In genomic region chr2:124908411-124908810, GRCh38 we compare ENCODE assay signal across 19 cellular contexts.
DNase-seq lines count a peak whose midpoint lies in the region; ATAC-seq, FAIRE-seq and TF ChIP-seq lines count a peak whose summit lies in the region.
"Had no signal": no experiment of that assay in that cellular context is flagged by ENCODE, and none has a peak within 500 bp of the region (broad histone marks: within the 10 kb centered on the region; RNA-seq: fewer than 3 reads in every experiment).

No MANE protein-coding gene starts in this region.

- DNase-seq in EH (ENCODE audit: low read depth), result peak; percentile 51
- peak; percentile 19 for DNase-seq in RPMI7951 (ENCODE audit: low read depth)
- peak; percentile 26 to 52 for DNase-seq in cardiac fibroblast (ENCODE audit: low read depth in 2 of 2)
- peak; percentile 29 for DNase-seq in kidney tubule cell (ENCODE audit: low spot score)
- no peak for DNase-seq in activated CD8-positive, alpha-beta memory T cell treated with anti-CD3 and anti-CD28 coated beads, Interleukin-2, amount 10 ng/mL, durations not matched to agents 7 days and 5 days
- no peak for DNase-seq in GM20000 (ENCODE audit: low spot score)
- no peak for DNase-seq in HTR-8/SVneo (ENCODE audit: insufficient read length, low spot score)
- no peak for DNase-seq in NCI-H187 (lab: John Stamatoyannopoulos, UW)
- DNase-seq: CD8-positive, alpha-beta T cell; GDM1; MM.1S; NCI-H1092 treated with DMSO at 0.1 percent for 48 hours; NCI-H2227 treated with DMSO at 0.1 percent for 48 hours; NCI-H524; PC-9 had no signal

- no peaks in the 10 kb centered on the region for H3K27me3 Mint-ChIP-seq in activated CD8-positive, alpha-beta memory T cell treated with anti-CD3 and anti-CD28 coated beads, Interleukin-2, amount 10 ng/mL, durations not matched to agents 7 days and 5 days

- CTCF ChIA-PET in activated CD8-positive, alpha-beta memory T cell treated with anti-CD3 and anti-CD28 coated beads, Interleukin-2, amount 10 ng/mL, durations not matched to agents 7 days and 5 days (lab: Charles Lee), result no interaction called here

- H3K4me3 ChIP-seq in cardiac fibroblast (replicated peaks in 1 of 2; ENCODE audit: low read depth in 2 of 2, low read length in 2 of 2), result no peak overlapping the region
- H3K4me3 ChIP-seq: BLaER1, GM12878, GM23338, PC-9 had no signal

- ATAC-seq in activated CD8-positive, alpha-beta memory T cell treated with anti-CD3 and anti-CD28 coated beads, Interleukin-2, amount 10 ng/mL, durations not matched to agents 7 days and 5 days, result no peak
- ATAC-seq: CD8-positive, alpha-beta T cell; GM12878; GM23338 had no signal

- H3K27ac Mint-ChIP-seq in activated CD8-positive, alpha-beta memory T cell treated with anti-CD3 and anti-CD28 coated beads, Interleukin-2, amount 10 ng/mL, durations not matched to agents 7 days and 5 days, result no peak overlapping the region
- H3K27ac Mint-ChIP-seq: CD8-positive, alpha-beta T cell; GM23338 had no signal

- H3K4me1 Mint-ChIP-seq in activated CD8-positive, alpha-beta memory T cell treated with anti-CD3 and anti-CD28 coated beads, Interleukin-2, amount 10 ng/mL, durations not matched to agents 7 days and 5 days, result no peaks in the 10 kb centered on the region
- H3K4me1 Mint-ChIP-seq: GM23338 had no signal

- TF ChIP-seq CTCF in cardiac fibroblast (IDR thresholded peaks at IDR 0.05; ENCODE audit: low read depth, low read length) (no peak), GM20000 (IDR thresholded peaks at IDR 0.05; ENCODE audit: extremely low read depth, missing control alignments) (no peak)

- FAIRE-seq in HTR-8/SVneo (lab: Jason Lieb, UNC), result no peak
- FAIRE-seq: GM12878, GM18507 had no signal

- H3K4me3 Mint-ChIP-seq in activated CD8-positive, alpha-beta memory T cell treated with anti-CD3 and anti-CD28 coated beads, Interleukin-2, amount 10 ng/mL, durations not matched to agents 7 days and 5 days, result no peak overlapping the region
- H3K4me3 Mint-ChIP-seq: CD8-positive, alpha-beta T cell; GM23338 had no signal

- no peaks in the 10 kb centered on the region for H3K36me3 Mint-ChIP-seq in activated CD8-positive, alpha-beta memory T cell treated with anti-CD3 and anti-CD28 coated beads, Interleukin-2, amount 10 ng/mL, durations not matched to agents 7 days and 5 days
- H3K36me3 Mint-ChIP-seq: CD8-positive, alpha-beta T cell had no signal

- H3K9me3 Mint-ChIP-seq in activated CD8-positive, alpha-beta memory T cell treated with anti-CD3 and anti-CD28 coated beads, Interleukin-2, amount 10 ng/mL, durations not matched to agents 7 days and 5 days (ENCODE audit: low read depth), result no peaks in the 10 kb centered on the region
- H3K9me3 Mint-ChIP-seq: GM23338 had no signal

Comparison
In these comparisons a context has a peak if more than half of its experiments do, and no peak if none do; other contexts are left out.
1. DNase-seq: peak in EH (single experiment), RPMI7951 (single experiment), cardiac fibroblast (2 of 2) and kidney tubule cell (single experiment); none in activated CD8-positive, alpha-beta memory T cell treated with anti-CD3 and anti-CD28 coated beads, Interleukin-2, amount 10 ng/mL, durations not matched to agents 7 days and 5 days (single experiment), GM20000 (single experiment), HTR-8/SVneo (single experiment) and NCI-H187 (0 of 2).